Comparison of ENCODE assay signal across 16 cellular contexts in the genomic region with DNA sequence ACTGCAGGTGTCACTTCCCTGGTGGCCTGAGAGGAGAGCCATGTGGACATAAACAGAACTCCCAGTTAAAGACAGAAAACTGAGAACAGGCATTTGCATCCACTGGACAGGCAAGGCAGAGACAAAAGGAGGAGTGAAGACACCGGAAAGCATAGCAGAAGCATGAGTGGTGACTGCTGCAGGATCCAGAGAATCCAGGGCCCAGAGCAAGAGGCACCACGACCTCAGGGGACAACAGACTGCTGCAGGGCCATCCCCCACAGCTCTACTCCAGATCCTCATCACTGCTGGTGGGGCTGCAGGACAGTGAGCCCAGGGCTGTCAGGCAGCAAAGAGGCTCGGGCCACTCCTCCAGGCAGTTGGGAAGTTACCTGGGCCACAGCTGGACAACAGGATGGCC.
"Had no signal": no experiment of that assay in that cellular context is flagged by ENCODE, and none has a peak within 500 bp of the region (broad histone marks: within the 10 kb centered on the region; RNA-seq: fewer than 3 reads in every experiment).

No MANE protein-coding gene starts in this region.

- H3K27me3 ChIP-seq: gastrocnemius medialis, neural progenitor cell, thyroid gland, vagina had no signal

- H3K27ac ChIP-seq: neural progenitor cell, parathyroid adenoma, thyroid gland, vagina had no signal

- ATAC-seq: gastrocnemius medialis, left lobe of liver had no signal

- DNase-seq: activated CD4-positive, alpha-beta T cell treated with anti-CD3 and anti-CD28 coated beads for 1 hour; activated CD4-positive, alpha-beta T cell treated with anti-CD3 and anti-CD28 coated beads, Interleukin-2, amount 50 U/mL, for 48 hours; activated naive CD4-positive, alpha-beta T cell treated with anti-CD3 and anti-CD28 coated beads, Interleukin-2, amount 50 U/mL, for 16 hours; effector memory CD4-positive, alpha-beta T cell; gastrocnemius medialis; islet precursor cell; small intestine; thyroid gland had no signal

- H3K36me3 ChIP-seq: neural progenitor cell had no signal

- H3K27me3 Mint-ChIP-seq: brain; central memory CD8-positive, alpha-beta T cell; memory B cell had no signal

- H3K9me3 Mint-ChIP-seq: brain; central memory CD8-positive, alpha-beta T cell; memory B cell; neural progenitor cell; T-helper 1 cell treated with Interleukin-12 subunit alpha and Interleukin-12 subunit beta and Interleukin-4 antibody, amounts not matched to agents 30 μg/mL and 1 μg/mL, for 36 hours had no signal

- H3K27ac Mint-ChIP-seq: memory B cell; neural progenitor cell; T-helper 1 cell treated with Interleukin-12 subunit alpha and Interleukin-12 subunit beta and Interleukin-4 antibody, amounts not matched to agents 30 μg/mL and 1 μg/mL, for 36 hours had no signal

- H3K4me3 ChIP-seq: gastrocnemius medialis, neural progenitor cell, thyroid gland, vagina had no signal

- H3K4me1 ChIP-seq: neural progenitor cell, parathyroid adenoma had no signal

- H3K9me3 ChIP-seq: gastrocnemius medialis, thyroid gland, vagina had no signal

- H2AFZ ChIP-seq: neural progenitor cell, parathyroid adenoma had no signal

- H3K4me2 ChIP-seq: neural progenitor cell had no signal

- H3K4me3 Mint-ChIP-seq: brain; central memory CD8-positive, alpha-beta T cell; memory B cell; neural progenitor cell; T-helper 1 cell treated with Interleukin-12 subunit alpha and Interleukin-12 subunit beta and Interleukin-4 antibody, amounts not matched to agents 30 μg/mL and 1 μg/mL, for 36 hours had no signal

- H3K9ac ChIP-seq: neural progenitor cell, parathyroid adenoma had no signal
